Comparison of ENCODE assay signal across 1 cellular context in the genomic region with DNA sequence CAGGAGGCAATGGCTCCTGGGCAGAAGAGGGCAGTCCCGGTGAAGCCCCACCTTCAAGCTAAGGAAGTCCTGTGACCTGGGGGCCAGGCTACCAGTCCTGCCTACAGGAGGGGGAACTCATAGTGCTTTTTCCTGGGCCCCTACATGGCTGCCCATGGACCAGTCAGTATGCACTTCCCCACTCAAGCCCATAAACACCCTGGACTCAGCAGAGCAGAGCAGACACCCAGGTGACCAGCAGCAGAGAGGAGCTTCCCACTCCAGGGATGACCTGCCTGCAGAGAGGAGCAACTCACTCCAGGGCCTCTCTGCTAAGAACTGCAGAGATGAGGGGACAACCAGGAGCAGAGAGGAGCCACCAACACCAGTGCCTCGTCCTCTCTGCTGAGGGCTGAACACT.
TF ChIP-seq lines count a peak whose summit lies in the region.

No MANE protein-coding gene starts in this region.

TF ChIP-seq in HepG2, 621 proteins besides CTCF, POLR2A, EP300 and RAD21:
- TF ChIP-seq SRSF9 (IDR thresholded peaks at IDR 0.05; ENCODE audit: borderline replicate concordance, insufficient read depth, low read depth, low read length, poor library complexity, severe bottlenecking) (no peak), AGO2 (optimal IDR thresholded peaks at IDR 0.05; ENCODE audit: low read depth, low read length) (no peak), ARID2 (CRISPR knock-in tag; IDR thresholded peaks at IDR 0.05; ENCODE audit: borderline replicate concordance) (no peak), GFI1 (CRISPR knock-in tag; IDR thresholded peaks at IDR 0.05; ENCODE audit: borderline replicate concordance) (no peak), ZFP1 (CRISPR knock-in tag; IDR thresholded peaks at IDR 0.05) (no peak), PPARG (CRISPR knock-in tag; conservative IDR thresholded peaks at IDR 0.05) (no peak)
- TF ChIP-seq, protein P1, sequence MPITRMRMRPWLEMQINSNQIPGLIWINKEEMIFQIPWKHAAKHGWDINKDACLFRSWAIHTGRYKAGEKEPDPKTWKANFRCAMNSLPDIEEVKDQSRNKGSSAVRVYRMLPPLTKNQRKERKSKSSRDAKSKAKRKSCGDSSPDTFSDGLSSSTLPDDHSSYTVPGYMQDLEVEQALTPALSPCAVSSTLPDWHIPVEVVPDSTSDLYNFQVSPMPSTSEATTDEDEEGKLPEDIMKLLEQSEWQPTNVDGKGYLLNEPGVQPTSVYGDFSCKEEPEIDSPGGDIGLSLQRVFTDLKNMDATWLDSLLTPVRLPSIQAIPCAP (CRISPR knock-in tag; IDR thresholded peaks at IDR 0.05; ENCODE audit: low read depth): no peak
